24 cellular contexts compared by ENCODE assay signal in genomic region chr10:130742936-130743675, GRCh38.
A peak's percentile ranks its signal among the peaks of the same experiment; 100 is the strongest.
DNase-seq lines count a peak whose midpoint lies in the region; ATAC-seq and TF ChIP-seq lines count a peak whose summit lies in the region.
"Had no signal": no experiment of that assay in that cellular context is flagged by ENCODE, and none has a peak within 500 bp of the region (broad histone marks: within the 10 kb centered on the region; RNA-seq: fewer than 3 reads in every experiment).

No MANE protein-coding gene starts in this region.

- no peak overlapping the region for H2BK5ac ChIP-seq in mesendoderm (ENCODE audit: low read length)

- H3K9me2 ChIP-seq in GM23338 (ENCODE audit: insufficient read depth) = no peaks in the 10 kb centered on the region

- H3K79me1 ChIP-seq in mesendoderm (ENCODE audit: low read length) = no peaks in the 10 kb centered on the region

- intact Hi-C loops in stomach (cut with DNase I; ENCODE audit: low total_unique reads) = no loop called here

- H3K56ac ChIP-seq in mesendoderm (ENCODE audit: low read length) = no peak overlapping the region

- H3K9me3 Mint-ChIP-seq in GM23338 = peaks cover 96% of the 10 kb centered on the region
- peaks cover 12% of the 10 kb centered on the region for H3K9me3 Mint-ChIP-seq in activated CD4-positive, alpha-beta memory T cell treated with anti-CD3 and anti-CD28 coated beads, Interleukin-2, amount 10 ng/mL, durations not matched to agents 7 days and 5 days
- H3K9me3 Mint-ChIP-seq: CD8-positive, alpha-beta T cell had no signal

- peaks cover 11% of the 10 kb centered on the region for H3K27me3 Mint-ChIP-seq in GM23338 (ENCODE audit: insufficient read depth, low read depth, poor library complexity)
- no peaks in the 10 kb centered on the region for H3K27me3 Mint-ChIP-seq in activated CD4-positive, alpha-beta memory T cell treated with anti-CD3 and anti-CD28 coated beads, Interleukin-2, amount 10 ng/mL, durations not matched to agents 7 days and 5 days

- CTCF ChIA-PET in activated CD4-positive, alpha-beta memory T cell treated with anti-CD3 and anti-CD28 coated beads, Interleukin-2, amount 10 ng/mL, durations not matched to agents 7 days and 5 days (lab: Charles Lee) = no interaction called here

- H3K9ac ChIP-seq in mesendoderm (ENCODE audit: low read length) = no peak overlapping the region

- H3K27me3 ChIP-seq in GM23338 (ENCODE audit: insufficient read depth) (no peaks in the 10 kb centered on the region), mesendoderm (ENCODE audit: insufficient read depth, low read length, poor library complexity) (no peaks in the 10 kb centered on the region), stomach (peaks cover 0 to 33% (median 0%) of the 10 kb centered on the region in 3 donors)

- H3K9me3 ChIP-seq in stomach = no peaks in the 10 kb centered on the region

- H2AK5ac ChIP-seq in mesendoderm (ENCODE audit: low read length) = no peak overlapping the region

- WGBS in mesendoderm (ENCODE audit: extremely low coverage, insufficient coverage, low lambda C conversion rate) = no CpG with 5 or more reads among the region's 16 CpGs
- WGBS in stomach, 5 donors = 61 to 71% (median 65%) methylated on average over 16 of the region's 16 CpGs

- no peak for TF ChIP-seq POLR2A in stomach (IDR thresholded peaks at IDR 0.05)

- H3F3A ChIP-seq in GM23338 (replicated peaks; ENCODE audit: low read depth) = no peaks in the 10 kb centered on the region

- no peak overlapping the region for H4K5ac ChIP-seq in mesendoderm (ENCODE audit: low read length)

- no peak overlapping the region for H2BK15ac ChIP-seq in mesendoderm (replicated peaks; ENCODE audit: low read depth)

- peak; percentile 76 for ATAC-seq in GM23338
- no peak for ATAC-seq in GM18861 (IDR thresholded peaks at IDR 0.05; ENCODE audit: unreplicated experiment)
- ATAC-seq: CD8-positive, alpha-beta T cell; HepG2; K562 had no signal

- H3K27ac ChIP-seq in GM23338 (ENCODE audit: low read depth) = no peak overlapping the region
- no peak overlapping the region for H3K27ac ChIP-seq in coronary artery
- no peak overlapping the region for H3K27ac ChIP-seq in mesendoderm (ENCODE audit: low read depth, low read length)
- H3K27ac ChIP-seq in stomach = no peak overlapping the region
- H3K27ac ChIP-seq: PC-9 had no signal

- H3K4me3 ChIP-seq in GM23338 (no peak overlapping the region), coronary artery (no peak overlapping the region), mesendoderm (ENCODE audit: low read length) (no peak overlapping the region), stomach (no peak overlapping the region)
- H3K4me3 ChIP-seq: K562, PC-9 had no signal

- no peak overlapping the region for H3K4ac ChIP-seq in mesendoderm (ENCODE audit: low read depth, low read length)

- H3K18ac ChIP-seq in mesendoderm (ENCODE audit: low read length) = no peak overlapping the region

- H3K79me2 ChIP-seq in GM23338 (replicated peaks; ENCODE audit: insufficient read depth) (no peaks in the 10 kb centered on the region), mesendoderm (ENCODE audit: control insufficient read depth, insufficient read depth, low read length) (no peaks in the 10 kb centered on the region)

- no peak overlapping the region for H2AFZ ChIP-seq in GM23338
- H2AFZ ChIP-seq: PC-9 had no signal

- no peak overlapping the region for H2BK120ac ChIP-seq in mesendoderm (ENCODE audit: low read depth, low read length)

- H3K4me3 Mint-ChIP-seq in GM23338 = no peak overlapping the region
- no peak overlapping the region for H3K4me3 Mint-ChIP-seq in activated CD4-positive, alpha-beta memory T cell treated with anti-CD3 and anti-CD28 coated beads, Interleukin-2, amount 10 ng/mL, durations not matched to agents 7 days and 5 days
- H3K4me3 Mint-ChIP-seq: CD8-positive, alpha-beta T cell; HFFc6 had no signal

- H3K36me3 Mint-ChIP-seq in GM23338 (ENCODE audit: low read depth) = peaks cover 37% of the 10 kb centered on the region; the same call in 2 of the 3 replicates
- H3K36me3 Mint-ChIP-seq in activated CD4-positive, alpha-beta memory T cell treated with anti-CD3 and anti-CD28 coated beads, Interleukin-2, amount 10 ng/mL, durations not matched to agents 7 days and 5 days (ENCODE audit: low read depth) = no peaks in the 10 kb centered on the region
- H3K36me3 Mint-ChIP-seq: CD8-positive, alpha-beta T cell had no signal

- H3K23ac ChIP-seq in mesendoderm (ENCODE audit: low read length) = no peak overlapping the region

- H3K36me3 ChIP-seq in GM23338 (ENCODE audit: insufficient read depth) (no peaks in the 10 kb centered on the region), mesendoderm (ENCODE audit: control insufficient read depth, insufficient read depth, low read length) (no peaks in the 10 kb centered on the region), stomach (no peaks in the 10 kb centered on the region)

- POLR2A ChIA-PET in activated CD4-positive, alpha-beta memory T cell treated with anti-CD3 and anti-CD28 coated beads, Interleukin-2, amount 10 ng/mL, durations not matched to agents 7 days and 5 days (lab: Charles Lee) = no interaction called here

- TF ChIP-seq EP300 in stomach (IDR thresholded peaks at IDR 0.05) = no peak

- peaks cover 13% of the 10 kb centered on the region for H3K4me1 Mint-ChIP-seq in GM23338
- H3K4me1 Mint-ChIP-seq in activated CD4-positive, alpha-beta memory T cell treated with anti-CD3 and anti-CD28 coated beads, Interleukin-2, amount 10 ng/mL, durations not matched to agents 7 days and 5 days = no peaks in the 10 kb centered on the region

- H4K8ac ChIP-seq in mesendoderm (ENCODE audit: low read depth, low read length) = no peak overlapping the region

- H3K4me1 ChIP-seq in GM23338 (ENCODE audit: insufficient read depth) = no peaks in the 10 kb centered on the region
- no peaks in the 10 kb centered on the region for H3K4me1 ChIP-seq in mesendoderm (ENCODE audit: control insufficient read depth, low read depth, low read length)
- no peaks in the 10 kb centered on the region for H3K4me1 ChIP-seq in stomach

- no peak for TF ChIP-seq CTCF in GM23338 (conservative IDR thresholded peaks at IDR 0.05; ENCODE audit: low read depth in 2 of 2)
- TF ChIP-seq CTCF in coronary artery (IDR thresholded peaks at IDR 0.05) = no peak
- TF ChIP-seq CTCF in stomach (IDR thresholded peaks at IDR 0.05) = no peak

- no peaks in the 10 kb centered on the region for H4K20me1 ChIP-seq in GM23338 (replicated peaks; ENCODE audit: insufficient read depth)

- H3K4me2 ChIP-seq in GM23338 = no peak overlapping the region
- no peak overlapping the region for H3K4me2 ChIP-seq in mesendoderm (ENCODE audit: low read length)
- H3K4me2 ChIP-seq: PC-9 had no signal

- H3K27ac Mint-ChIP-seq in GM23338 = no peak overlapping the region
- no peak overlapping the region for H3K27ac Mint-ChIP-seq in activated CD4-positive, alpha-beta memory T cell treated with anti-CD3 and anti-CD28 coated beads, Interleukin-2, amount 10 ng/mL, durations not matched to agents 7 days and 5 days
- H3K27ac Mint-ChIP-seq: CD8-positive, alpha-beta T cell; HFFc6 had no signal

- DNase-seq in GM23338 (ENCODE audit: low spot score) = peak; percentile 29
- DNase-seq in coronary artery (ENCODE audit: low spot score) = peak; percentile 24
- peak; percentile 52 for DNase-seq in mesendoderm
- DNase-seq in stomach = peak; percentile 3
- DNase-seq in activated CD4-positive, alpha-beta memory T cell treated with anti-CD3 and anti-CD28 coated beads, Interleukin-2, amount 10 ng/mL, durations not matched to agents 7 days and 5 days = no peak
- DNase-seq in stimulated activated naive CD4-positive, alpha-beta T cell (lab: John Stamatoyannopoulos, UW) = no peak
- DNase-seq: AML-193; C1 segment of cervical spinal cord; CD8-positive, alpha-beta T cell; DND-41; HFFc6; MM.1S; NCI-H1092; NCI-H1436 treated with DMSO at 0.1 percent for 48 hours; NCI-H1930; NCI-H2227 treated with DMSO at 0.1 percent for 48 hours; NCI-H510A treated with DMSO at 0.1 percent for 48 hours; NCI-H748 treated with DMSO at 0.1 percent for 48 hours; PC-9; RPMI8226; SHP77 had no signal

TF ChIP-seq in GM23338, 12 proteins besides CTCF, POLR2A, EP300 and RAD21 (continues in another document):
- TF ChIP-seq ETS1 (IDR thresholded peaks at IDR 0.05) (no peak), STAT1 (IDR thresholded peaks at IDR 0.05; ENCODE audit: unreplicated experiment) (no peak), ZNF331 (CRISPR knock-in tag; IDR thresholded peaks at IDR 0.05; ENCODE audit: low read depth) (no peak), JUNB (IDR thresholded peaks at IDR 0.05; ENCODE audit: unreplicated experiment) (no peak), POLR2AphosphoS5 (IDR thresholded peaks at IDR 0.05; ENCODE audit: low read depth) (no peak), REST (IDR thresholded peaks at IDR 0.05; ENCODE audit: unreplicated experiment) (no peak)

Comparison
In these comparisons a context has a peak if more than half of its experiments do, and no peak if none do; other contexts are left out.
1. DNase-seq: peak in GM23338 (single experiment), coronary artery (single experiment), mesendoderm (single experiment) and stomach (single experiment); none in activated CD4-positive, alpha-beta memory T cell treated with anti-CD3 and anti-CD28 coated beads, Interleukin-2, amount 10 ng/mL, durations not matched to agents 7 days and 5 days (single experiment) and stimulated activated naive CD4-positive, alpha-beta T cell (0 of 6).